Comparison of ENCODE assay signal across 28 cellular contexts in genomic region chr19:27689734-27690241, GRCh38.
"Had no signal": no experiment of that assay in that cellular context is flagged by ENCODE, and none has a peak within 500 bp of the region (broad histone marks: within the 10 kb centered on the region; RNA-seq: fewer than 3 reads in every experiment).

No MANE protein-coding gene starts in this region.

- H3K4me1 Mint-ChIP-seq: activated CD4-positive, alpha-beta T cell treated with anti-CD3 and anti-CD28 coated beads for 36 hours; activated CD4-positive, alpha-beta T cell treated with anti-CD3 and anti-CD28 coated beads, Interleukin-2, amount 10 ng/mL, durations not matched to agents 24 days and 14 days; activated CD8-positive, alpha-beta memory T cell treated with anti-CD3 and anti-CD28 coated beads, Interleukin-2, amount 10 ng/mL, durations not matched to agents 7 days and 5 days; endodermal cell had no signal

- H3K27ac Mint-ChIP-seq: activated CD4-positive, alpha-beta memory T cell treated with anti-CD3 and anti-CD28 coated beads for 36 hours; activated CD4-positive, alpha-beta T cell treated with anti-CD3 and anti-CD28 coated beads for 36 hours; activated CD4-positive, alpha-beta T cell treated with anti-CD3 and anti-CD28 coated beads, Interleukin-2, amount 10 ng/mL, durations not matched to agents 24 days and 14 days; activated CD8-positive, alpha-beta memory T cell treated with anti-CD3 and anti-CD28 coated beads, Interleukin-2, amount 10 ng/mL, durations not matched to agents 7 days and 5 days; activated CD8-positive, alpha-beta T cell treated with anti-CD3 and anti-CD28 coated beads, Interleukin-2, amount 10 ng/mL, durations not matched to agents 7 days and 5 days; activated naive CD8-positive, alpha-beta T cell; activated T-helper 1 cell treated with anti-CD3 and anti-CD28 coated beads, Interleukin-12 subunit alpha, Interleukin-12 subunit beta, Interleukin-2, Interleukin-4 antibody, amounts not matched to agents 30 ng/mL and 10 ng/mL and 1 ng/mL, durations not matched to agents 14 hours and 24 hours and 36 hours; dendritic cell treated with granulocyte-macrophage colony-stimulating factor and Interleukin-4, amounts not matched to agents 40 ng/mL and 50 ng/mL, for 4 days; endodermal cell had no signal

- DNase-seq: activated CD4-positive, alpha-beta memory T cell treated with anti-CD3 and anti-CD28 coated beads for 36 hours; activated CD4-positive, alpha-beta T cell treated with anti-CD3 and anti-CD28 coated beads for 36 hours; activated CD4-positive, alpha-beta T cell treated with anti-CD3 and anti-CD28 coated beads, Interleukin-2, amount 10 ng/mL, durations not matched to agents 24 days and 14 days; activated CD4-positive, CD25-positive, alpha-beta regulatory T cell; activated CD4-positive, CD25-positive, alpha-beta regulatory T cell treated with anti-CD3 and anti-CD28 coated beads, Interleukin-2, amount 50 U/mL, for 72 hours; activated CD8-positive, alpha-beta memory T cell treated with anti-CD3 and anti-CD28 coated beads, Interleukin-2, amount 10 ng/mL, durations not matched to agents 7 days and 5 days; activated CD8-positive, alpha-beta memory T cell treated with anti-CD3 and anti-CD28 coated beads, Interleukin-2, amount 50 U/mL, for 4 hours; activated CD8-positive, alpha-beta T cell treated with anti-CD3 and anti-CD28 coated beads, Interleukin-2, amount 10 ng/mL, durations not matched to agents 7 days and 5 days; activated gamma-delta T cell; activated naive CD4-positive, alpha-beta T cell treated with anti-CD3 and anti-CD28 coated beads, Interleukin-2, amount 50 U/mL, for 16 hours; activated naive CD4-positive, alpha-beta T cell treated with Interleukin-2 at 50 U/mL for 16 hours; activated T-cell treated with anti-CD3 and anti-CD28 coated beads, Interleukin-2, amount 50 U/mL, for 1 hour; activated T-cell treated with anti-CD3 and anti-CD28 coated beads, Interleukin-2, amount 50 U/mL, for 48 hours; amniotic stem cell; aorta; body of pancreas; central memory CD4-positive, alpha-beta T cell; dorsolateral prefrontal cortex; effector memory CD4-positive, alpha-beta T cell; endodermal cell; foreskin fibroblast; head of caudate nucleus; T-helper 2 cell had no signal

- H3K27me3 ChIP-seq: body of pancreas, dorsolateral prefrontal cortex had no signal

- H3K4me1 ChIP-seq: body of pancreas had no signal

- H3K4me3 ChIP-seq: body of pancreas, coronary artery, dorsolateral prefrontal cortex had no signal

- H3K4me3 Mint-ChIP-seq: activated CD4-positive, alpha-beta memory T cell treated with anti-CD3 and anti-CD28 coated beads for 36 hours; activated CD4-positive, alpha-beta T cell treated with anti-CD3 and anti-CD28 coated beads for 36 hours; activated CD4-positive, alpha-beta T cell treated with anti-CD3 and anti-CD28 coated beads, Interleukin-2, amount 10 ng/mL, durations not matched to agents 24 days and 14 days; activated CD8-positive, alpha-beta memory T cell treated with anti-CD3 and anti-CD28 coated beads, Interleukin-2, amount 10 ng/mL, durations not matched to agents 7 days and 5 days; activated CD8-positive, alpha-beta T cell treated with anti-CD3 and anti-CD28 coated beads, Interleukin-2, amount 10 ng/mL, durations not matched to agents 7 days and 5 days; activated naive CD8-positive, alpha-beta T cell; activated T-helper 1 cell treated with anti-CD3 and anti-CD28 coated beads, Interleukin-12 subunit alpha, Interleukin-12 subunit beta, Interleukin-2, Interleukin-4 antibody, amounts not matched to agents 30 ng/mL and 10 ng/mL and 1 ng/mL, durations not matched to agents 14 hours and 24 hours and 36 hours; dendritic cell treated with granulocyte-macrophage colony-stimulating factor and Interleukin-4, amounts not matched to agents 40 ng/mL and 50 ng/mL, for 4 days; endodermal cell had no signal

- H3K36me3 Mint-ChIP-seq: activated CD4-positive, alpha-beta memory T cell treated with anti-CD3 and anti-CD28 coated beads for 36 hours; activated CD8-positive, alpha-beta memory T cell treated with anti-CD3 and anti-CD28 coated beads, Interleukin-2, amount 10 ng/mL, durations not matched to agents 7 days and 5 days; activated naive CD8-positive, alpha-beta T cell had no signal

- H3K27me3 Mint-ChIP-seq: activated CD4-positive, alpha-beta memory T cell treated with anti-CD3 and anti-CD28 coated beads for 36 hours; activated CD4-positive, alpha-beta T cell treated with anti-CD3 and anti-CD28 coated beads for 36 hours; activated CD4-positive, alpha-beta T cell treated with anti-CD3 and anti-CD28 coated beads, Interleukin-2, amount 10 ng/mL, durations not matched to agents 24 days and 14 days; activated CD8-positive, alpha-beta memory T cell treated with anti-CD3 and anti-CD28 coated beads, Interleukin-2, amount 10 ng/mL, durations not matched to agents 7 days and 5 days; activated naive CD8-positive, alpha-beta T cell; dendritic cell treated with granulocyte-macrophage colony-stimulating factor and Interleukin-4, amounts not matched to agents 40 ng/mL and 50 ng/mL, for 4 days had no signal

- ATAC-seq: activated CD4-positive, alpha-beta T cell treated with anti-CD3 and anti-CD28 coated beads for 36 hours; activated CD8-positive, alpha-beta memory T cell treated with anti-CD3 and anti-CD28 coated beads, Interleukin-2, amount 10 ng/mL, durations not matched to agents 7 days and 5 days; activated CD8-positive, alpha-beta T cell treated with anti-CD3 and anti-CD28 coated beads, Interleukin-2, amount 10 ng/mL, durations not matched to agents 7 days and 5 days; body of pancreas; esophagus mucosa had no signal

- H3K27ac ChIP-seq: body of pancreas, coronary artery, dorsolateral prefrontal cortex had no signal
